In the genomic region with DNA sequence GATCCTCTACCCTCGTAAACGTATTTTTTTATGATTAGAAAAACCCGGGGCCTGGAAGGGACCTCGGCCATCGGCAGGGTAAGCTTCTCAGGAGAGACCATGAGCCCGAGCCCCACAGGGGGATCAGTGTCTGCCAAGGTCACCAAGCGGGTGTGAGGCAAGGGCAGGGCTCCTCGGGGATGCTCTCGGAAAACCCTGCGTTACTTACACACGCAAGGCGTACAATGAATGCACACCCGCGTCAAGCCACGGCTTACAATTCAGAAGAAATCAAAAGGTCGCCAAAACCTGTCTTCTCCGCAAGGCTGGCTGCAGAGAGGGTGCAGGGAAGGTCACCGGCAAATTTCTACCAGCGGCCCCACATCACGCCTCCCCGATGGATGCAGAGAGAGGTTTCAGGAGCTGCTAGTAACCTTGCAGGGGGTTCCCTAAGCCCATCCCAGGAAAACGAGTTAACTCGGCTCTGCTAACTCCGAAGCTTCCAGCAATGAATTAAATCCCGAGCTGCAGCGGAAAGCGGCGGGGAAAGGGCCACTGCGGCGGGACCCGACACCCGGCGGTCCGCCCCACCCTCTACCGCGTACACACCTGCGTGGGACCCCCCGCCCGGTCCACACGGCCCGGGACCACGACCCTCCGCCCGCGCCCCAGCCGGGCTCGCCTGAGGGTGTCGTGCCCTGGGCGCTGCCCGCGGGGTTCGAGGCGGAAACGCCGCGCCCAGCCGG, we compare ENCODE assay signal across 8 cellular contexts. TPM values are rescaled to one million over a fixed set of nuclear protein-coding genes. Genes with fewer than 3 reads are reported as not detected.
A peak's percentile ranks its signal among the peaks of the same experiment; 100 is the strongest.
DNase-seq lines count a peak whose midpoint lies in the region; ATAC-seq, FAIRE-seq and TF ChIP-seq lines count a peak whose summit lies in the region.

No MANE protein-coding gene starts in this region.

- no peak overlapping the region for H3K27ac ChIP-seq in SU-DHL-6 (ENCODE audit: low read depth, low read length)
- peak overlapping the region; percentile 50 for H3K27ac ChIP-seq in keratinocyte (ENCODE audit: control insufficient read depth, insufficient read depth, low read length)

- dilution Hi-C loops in keratinocyte (cut with MboI; ENCODE audit: extremely low pct_ligation_motif_present, low sequenced_read_pairs) = no loop called here

- peak overlapping the region; percentile 88 for H3K4me2 ChIP-seq in SU-DHL-6 (ENCODE audit: low read depth, low read length, poor library complexity, severe bottlenecking)
- H3K4me2 ChIP-seq in keratinocyte (ENCODE audit: control insufficient read depth, extremely low read depth, insufficient read depth, low read depth, low read length) = peak overlapping the region; percentile 88

- H3K4me3 ChIP-seq in BE2C (ENCODE audit: low read depth, low read length) (peak overlapping the region; percentile 73), SU-DHL-6 (ENCODE audit: insufficient read depth, low read length, poor library complexity, severe bottlenecking) (peak overlapping the region; percentile 82), astrocyte of the cerebellum (ENCODE audit: low read depth, low read length) (peak overlapping the region; percentile 61), keratinocyte (ENCODE audit: control insufficient read depth in 2 of 3, extremely low read depth in 1 of 3, insufficient read depth in 2 of 3, low read depth in 1 of 3, low read length in 3 of 3) (peak overlapping the region; percentile 55 to 85 (median 83))

- H3K79me2 ChIP-seq in SU-DHL-6 (ENCODE audit: insufficient read depth, low read length) (no peaks in the 10 kb centered on the region), keratinocyte (ENCODE audit: control insufficient read depth, insufficient read depth, low read length) (peaks cover 46% of the 10 kb centered on the region)

- H3K9me2 ChIP-seq in SU-DHL-6 (replicated peaks; ENCODE audit: insufficient read depth, low read length) = no peaks in the 10 kb centered on the region

- H3K9ac ChIP-seq in SU-DHL-6 (ENCODE audit: low read length) (peak overlapping the region; percentile 68), keratinocyte (ENCODE audit: control insufficient read depth, extremely low read depth, insufficient read depth, low read length) (peak overlapping the region; percentile 86)

- H3K9me1 ChIP-seq in keratinocyte (ENCODE audit: control insufficient read depth, extremely low read depth, insufficient read depth, low read length) = peaks cover 6% of the 10 kb centered on the region

- TF ChIP-seq CTCF in BE2C (IDR thresholded peaks at IDR 0.05; ENCODE audit: low read depth, low read length) (no peak), SU-DHL-6 (IDR thresholded peaks at IDR 0.05; ENCODE audit: insufficient read depth, low read length, poor library complexity, severe bottlenecking) (no peak), astrocyte of the cerebellum (IDR thresholded peaks at IDR 0.05; ENCODE audit: low read depth, low read length, missing control alignments) (no peak), keratinocyte (optimal IDR thresholded peaks at IDR 0.05 in 1 of 3, IDR thresholded peaks at IDR 0.05 in 1 of 3, conservative IDR thresholded peaks at IDR 0.05 in 1 of 3; ENCODE audit: extremely low read depth in 1 of 3, insufficient read depth in 2 of 3, low read length in 3 of 3) (no peak)

- no peak for FAIRE-seq in keratinocyte (lab: Jason Lieb, UNC)

- DNase-seq in BE2C = peak; percentile 14
- DNase-seq in astrocyte of the cerebellum (ENCODE audit: low read depth) = no peak
- no peak for DNase-seq in keratinocyte (ENCODE audit: low read depth, low spot score)
- peak; percentile 33 for DNase-seq in stimulated activated CD4-positive, alpha-beta T cell treated with anti-CD3 and anti-CD28 coated beads, Interleukin-1b, Interleukin-23, amount 100 ng/mL, for 48 hours

- H3K4me1 ChIP-seq in BE2C (no peaks in the 10 kb centered on the region), keratinocyte (ENCODE audit: control insufficient read depth, extremely low read depth, insufficient read depth, low read length) (peaks cover 48% of the 10 kb centered on the region)

- H3K9me3 ChIP-seq in BE2C = no peaks in the 10 kb centered on the region
- H3K9me3 ChIP-seq in SU-DHL-6 (ENCODE audit: insufficient read depth, low read length) = no peaks in the 10 kb centered on the region
- H3K9me3 ChIP-seq in keratinocyte (ENCODE audit: control insufficient read depth, low read depth, low read length) = no peaks in the 10 kb centered on the region

- H3K36me3 ChIP-seq in BE2C = no peaks in the 10 kb centered on the region
- no peaks in the 10 kb centered on the region for H3K36me3 ChIP-seq in SU-DHL-6 (ENCODE audit: low read length)
- H3K36me3 ChIP-seq in keratinocyte (ENCODE audit: control insufficient read depth in 2 of 2, extremely low read depth in 1 of 2, insufficient read depth in 2 of 2, low read length in 2 of 2) = no peaks in the 10 kb centered on the region

- H4K20me1 ChIP-seq in SU-DHL-6 (ENCODE audit: low read depth, low read length) (no peaks in the 10 kb centered on the region), keratinocyte (ENCODE audit: control insufficient read depth, extremely low read depth, insufficient read depth, low read length) (no peaks in the 10 kb centered on the region)

- peaks cover 12% of the 10 kb centered on the region; the same call in 1 of the 2 replicates for H3F3A ChIP-seq in SU-DHL-6 (ENCODE audit: insufficient read depth)

- no peaks in the 10 kb centered on the region for H3K27me3 ChIP-seq in BE2C
- no peaks in the 10 kb centered on the region for H3K27me3 ChIP-seq in SU-DHL-6 (ENCODE audit: low read length)
- H3K27me3 ChIP-seq in keratinocyte (ENCODE audit: control insufficient read depth, extremely low read depth, insufficient read depth, low read length) = no peaks in the 10 kb centered on the region

- peak overlapping the region; percentile 96 for H2AFZ ChIP-seq in SU-DHL-6 (ENCODE audit: low read depth, low read length, severe bottlenecking)
- H2AFZ ChIP-seq in keratinocyte (ENCODE audit: control insufficient read depth, low read length) = peak overlapping the region; percentile 59

- in situ Hi-C loops in astrocyte of the cerebellum (cut with HindIII; ENCODE audit: low sequenced_read_pairs) = loop anchor here (5.0 kb wide), 1 partner anchor 104 kb away; no protein-coding TSS in a partner anchor

- peak; percentile 8 for ATAC-seq in GM21528 (IDR thresholded peaks at IDR 0.05; ENCODE audit: low FRiP score, unreplicated experiment)
- no peak for ATAC-seq in GM19023 (IDR thresholded peaks at IDR 0.05; ENCODE audit: unreplicated experiment)
- no peak for ATAC-seq in HG03378 (IDR thresholded peaks at IDR 0.05; ENCODE audit: unreplicated experiment)

RNA-seq across cellular contexts. Expression of a gene that starts 0.6 kb away (rescaled TPM):
- 11.0 TPM for polyA plus RNA-seq in BE2C (2012; ENCODE audit: insufficient read depth, insufficient read length, low read depth)
- 29.7 to 43.5 TPM (median 39.7 TPM) in 3 replicates for polyA plus RNA-seq in keratinocyte
- 7.1 TPM for polyA plus RNA-seq in keratinocyte (2011; ENCODE audit: low read depth)
- polyA plus RNA-seq in keratinocyte (2011; cell fraction: cytosol; rRNA removed) = 30.7 and 44.2 TPM in 2 replicates
- polyA plus RNA-seq in keratinocyte (2011; cell fraction: nucleus; rRNA removed) = 49.3 and 50.8 TPM in 2 replicates
- polyA plus RNA-seq in keratinocyte (2012; ENCODE audit: low replicate concordance) = 7.0 and 24.6 TPM in 2 replicates
- polyA minus RNA-seq in keratinocyte = 16.0 to 43.2 TPM (median 26.8 TPM) in 3 replicates
- 18.2 TPM for polyA minus RNA-seq in keratinocyte (2011; cell fraction: cytosol; rRNA and poly(A)+ RNA removed)
- polyA minus RNA-seq in keratinocyte (2011; cell fraction: nucleus; rRNA and poly(A)+ RNA removed) = 19.0 and 37.9 TPM in 2 replicates

Comparison
In these comparisons a context has a peak if more than half of its experiments do, and no peak if none do; other contexts are left out.
1. DNase-seq: peak in BE2C (single experiment) and stimulated activated CD4-positive, alpha-beta T cell treated with anti-CD3 and anti-CD28 coated beads, Interleukin-1b, Interleukin-23, amount 100 ng/mL, for 48 hours (single experiment); none in astrocyte of the cerebellum (single experiment) and keratinocyte (single experiment).
2. Peak in every context shown above with its lines, with median percentiles within 50 percentile points of each other: H3K4me3 ChIP-seq.